In genomic region chr2:138426116-138426515, GRCh38 we compare ENCODE assay signal across 1 cellular context.
TF ChIP-seq lines count a peak whose summit lies in the region.

No MANE protein-coding gene starts in this region.

TF ChIP-seq in GM12878, 131 proteins besides CTCF, POLR2A, EP300 and RAD21 (continued from another document):
- TF ChIP-seq ZBTB33 (IDR thresholded peaks at IDR 0.05) = peak; percentile 80; the same call in 1 of the 2 replicates
TF ChIP-seq in GM12878: peak in this region for 2; not testable (repeated sequence) for 129.
